ENCODE assay signal across 1 cellular context in genomic region chr10:45495438-45496152, GRCh38.
TF ChIP-seq lines count a peak whose summit lies in the region.

No MANE protein-coding gene starts in this region.

TF ChIP-seq in HEK293, 187 proteins besides CTCF, POLR2A, EP300 and RAD21 (continued from another document):
- peak; percentile 51; the same call in 1 of the 2 replicates for TF ChIP-seq ZNF280D (tag by site-specific recombination; IDR thresholded peaks at IDR 0.05)
- TF ChIP-seq ZXDB (tag by site-specific recombination; IDR thresholded peaks at IDR 0.05) = no peak
- no peak for TF ChIP-seq ZBTB20 (tag by site-specific recombination; IDR thresholded peaks at IDR 0.05)
- no peak for TF ChIP-seq ATF2 (tag by site-specific recombination; IDR thresholded peaks at IDR 0.05; ENCODE audit: low read depth)
- TF ChIP-seq ZNF24 (tag by site-specific recombination; IDR thresholded peaks at IDR 0.05) = no peak
- 0 out of 2 replicates have a peak, but pooled peaks have one; percentile 24 for TF ChIP-seq ZNF626 (tag by site-specific recombination; IDR thresholded peaks at IDR 0.05)
- TF ChIP-seq SCRT2 (tag by site-specific recombination; IDR thresholded peaks at IDR 0.05) = no peak
- TF ChIP-seq REPIN1 (tag by site-specific recombination; IDR thresholded peaks at IDR 0.05; ENCODE audit: low read depth) = no peak
- TF ChIP-seq KLF1 (tag by site-specific recombination; IDR thresholded peaks at IDR 0.05) = no peak
- TF ChIP-seq ZNF473 (tag by site-specific recombination; IDR thresholded peaks at IDR 0.05) = no peak
- TF ChIP-seq ZNF146 (tag by site-specific recombination; IDR thresholded peaks at IDR 0.05) = no peak
- no peak for TF ChIP-seq PATZ1 (tag by site-specific recombination; IDR thresholded peaks at IDR 0.05)
- no peak for TF ChIP-seq ZNF174 (tag by site-specific recombination; IDR thresholded peaks at IDR 0.05)
- TF ChIP-seq ZNF362 (tag by site-specific recombination; IDR thresholded peaks at IDR 0.05) = peak; percentile 48; the same call in 1 of the 2 replicates
- no peak for TF ChIP-seq ZNF585B (tag by site-specific recombination; IDR thresholded peaks at IDR 0.05)
- TF ChIP-seq MZF1 (tag by site-specific recombination; IDR thresholded peaks at IDR 0.05; ENCODE audit: borderline replicate concordance) = no peak
- no peak for TF ChIP-seq ZNF398 (tag by site-specific recombination; IDR thresholded peaks at IDR 0.05)
- no peak for TF ChIP-seq ZNF23 (tag by site-specific recombination; IDR thresholded peaks at IDR 0.05; ENCODE audit: borderline replicate concordance)
- no peak for TF ChIP-seq ZNF830 (tag by site-specific recombination; IDR thresholded peaks at IDR 0.05; ENCODE audit: low read depth)
- TF ChIP-seq ZSCAN4 (tag by site-specific recombination; IDR thresholded peaks at IDR 0.05) = no peak
- no peak for TF ChIP-seq ZNF639 (tag by site-specific recombination; IDR thresholded peaks at IDR 0.05)
